In the genomic region with DNA sequence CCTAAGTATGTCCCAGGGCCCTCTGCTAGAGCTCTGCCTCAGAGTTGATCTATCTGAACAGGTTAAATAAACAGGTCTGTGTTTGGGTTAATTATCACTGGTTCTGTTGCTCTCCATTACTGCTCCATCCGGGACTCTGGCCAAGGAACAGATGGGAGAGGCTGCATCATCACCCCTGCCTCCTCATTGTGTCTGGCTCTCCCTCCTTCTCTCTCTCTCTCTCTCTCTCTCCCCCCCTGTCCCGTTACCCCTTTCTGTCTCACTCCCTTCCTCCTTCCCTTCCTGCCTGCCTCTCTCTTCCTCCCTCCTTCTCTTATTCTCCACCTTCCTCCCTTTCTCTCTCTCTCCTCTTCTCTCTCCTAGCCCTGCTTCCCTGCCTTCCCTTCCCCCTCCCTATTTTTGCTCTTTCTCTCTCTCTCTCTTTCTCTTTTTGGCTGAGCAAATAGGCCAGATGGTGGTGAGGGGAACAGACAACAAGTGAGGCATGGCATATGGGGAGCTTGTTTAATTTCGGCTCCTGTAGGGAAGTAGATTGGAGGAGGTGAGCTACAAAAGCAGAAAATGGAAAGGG, we compare ENCODE assay signal across 9 cellular contexts.
A peak's percentile ranks its signal among the peaks of the same experiment; 100 is the strongest.
DNase-seq lines count a peak whose midpoint lies in the region; ATAC-seq and TF ChIP-seq lines count a peak whose summit lies in the region.
"Had no signal": no experiment of that assay in that cellular context is flagged by ENCODE, and none has a peak within 500 bp of the region (broad histone marks: within the 10 kb centered on the region; RNA-seq: fewer than 3 reads in every experiment).

No MANE protein-coding gene starts in this region.

- H3K23ac ChIP-seq in H9 (ENCODE audit: insufficient read length, low read depth, low read length): no peak overlapping the region

- no peak overlapping the region for H2BK120ac ChIP-seq in H9 (ENCODE audit: low read depth, low read length, poor library complexity, severe bottlenecking)

- H3K23me2 ChIP-seq in H9 (ENCODE audit: insufficient read length, low read depth, low read length, poor library complexity, severe bottlenecking): peaks cover 4% of the 10 kb centered on the region

- no peak overlapping the region for H2BK15ac ChIP-seq in H9 (ENCODE audit: low read depth, low read length)

- peak overlapping the region in 1 of 2 experiments; percentile 19; a peak in 1 of 5 replicates for H3K4me3 Mint-ChIP-seq in H9
- H3K4me3 Mint-ChIP-seq in stimulated activated effector memory CD8-positive, alpha-beta T cell treated with anti-CD3 and anti-CD28 coated beads, Interleukin-12 subunit alpha, Interleukin-12 subunit beta, amount 100 ng/mL, for 72 hours: no peak overlapping the region

- H2BK5ac ChIP-seq in H9 (ENCODE audit: insufficient read length, low read length): no peak overlapping the region

- H3K4me1 ChIP-seq in H9 (ENCODE audit: insufficient read depth, low read length) (peaks cover 8% of the 10 kb centered on the region; the same call in 1 of the 2 replicates), heart left ventricle (peaks cover 0 to 50% (median 27%) of the 10 kb centered on the region in 12 donors)

- H3K56ac ChIP-seq in H9 (ENCODE audit: insufficient read length, low read depth, low read length): no peak overlapping the region

- DNase-seq in H9 (no peak), RPMI7951 (ENCODE audit: low read depth) (peak; percentile 73), heart left ventricle (peak in 4 of 5 donors; percentile 59 to 76 (median 72)), RKO (ENCODE audit: low spot score) (no peak), SKM-1 treated with dmso at 0.1 percent for 144 hours (lab: John Stamatoyannopoulos, UW; ENCODE audit: unreplicated experiment) (no peak)
- no peak for DNase-seq in stimulated activated effector memory CD8-positive, alpha-beta T cell treated with anti-CD3 and anti-CD28 coated beads, Interleukin-12 subunit alpha, Interleukin-12 subunit beta, amount 100 ng/mL, for 72 hours (ENCODE audit: low spot score in 2 of 2)
- no peak for DNase-seq in activated CD8-positive, alpha-beta memory T cell treated with anti-CD3 and anti-CD28 coated beads for 24 hours

- H3K27me3 Mint-ChIP-seq in H9 (ENCODE audit: low read depth): no peaks in the 10 kb centered on the region

- H3K79me2 ChIP-seq in H9 (ENCODE audit: insufficient read depth, low read length): no peaks in the 10 kb centered on the region

- H3T11ph ChIP-seq in H9 (ENCODE audit: low read length): no peak overlapping the region

- H3K9ac ChIP-seq in H9 (ENCODE audit: extremely low read depth, insufficient read length, low read length): no peak overlapping the region

- H2AK5ac ChIP-seq in H9 (ENCODE audit: insufficient read length, low read length): no peak overlapping the region

- peak overlapping the region in 2 of 3 experiments; percentile 22 to 49; a peak in 3 of 7 replicates for H3K27ac Mint-ChIP-seq in H9
- H3K27ac Mint-ChIP-seq in stimulated activated effector memory CD8-positive, alpha-beta T cell treated with anti-CD3 and anti-CD28 coated beads, Interleukin-12 subunit alpha, Interleukin-12 subunit beta, amount 100 ng/mL, for 72 hours: peak overlapping the region; percentile 15

- no peak overlapping the region for H4K91ac ChIP-seq in H9 (ENCODE audit: insufficient read length, low read depth, low read length)

- intact Hi-C loops in heart left ventricle (cut with DNase I): loop anchor here in 2 of 10 donors (5.0 to 10.0 kb wide), 2 partner anchors 58 to 1121 kb away; partner anchors contain the start of gene SETBP1 (in 1 of the 2)

- H3K9me3 ChIP-seq in H9 (ENCODE audit: control insufficient read depth, low read depth, low read length): no peaks in the 10 kb centered on the region
- no peaks in the 10 kb centered on the region for H3K9me3 ChIP-seq in heart left ventricle
- H3K9me3 ChIP-seq: neutrophil had no signal

- H2BK12ac ChIP-seq in H9 (ENCODE audit: insufficient read length, low read depth, low read length): no peak overlapping the region

- H3K27ac ChIP-seq in H9 (ENCODE audit: insufficient read length, low read depth, low read length) (no peak overlapping the region), heart left ventricle (peak overlapping the region in 10 of 12 donors; percentile 14 to 66 (median 52))
- H3K27ac ChIP-seq: neutrophil had no signal

- no peaks in the 10 kb centered on the region for H3K79me1 ChIP-seq in H9 (ENCODE audit: insufficient read depth, low read depth, low read length, poor library complexity, severe bottlenecking)

- no peak overlapping the region for H3K14ac ChIP-seq in H9 (ENCODE audit: insufficient read depth, low read length)

- H4K5ac ChIP-seq in H9 (ENCODE audit: insufficient read length, low read depth, low read length): no peak overlapping the region

- H3K18ac ChIP-seq in H9 (ENCODE audit: insufficient read length, low read depth, low read length): no peak overlapping the region

- ATAC-seq in heart left ventricle (peak; percentile 38 to 85 (median 70)), HG03159 (IDR thresholded peaks at IDR 0.05; ENCODE audit: unreplicated experiment) (no peak)
- no peak for ATAC-seq in stimulated activated effector memory CD8-positive, alpha-beta T cell treated with anti-CD3 and anti-CD28 coated beads, Interleukin-12 subunit alpha, Interleukin-12 subunit beta, amount 100 ng/mL, for 72 hours

- no peaks in the 10 kb centered on the region for H3K36me3 Mint-ChIP-seq in H9 (ENCODE audit: insufficient read depth in 1 of 3, low read depth in 3 of 3)
- H3K36me3 Mint-ChIP-seq in stimulated activated effector memory CD8-positive, alpha-beta T cell treated with anti-CD3 and anti-CD28 coated beads, Interleukin-12 subunit alpha, Interleukin-12 subunit beta, amount 100 ng/mL, for 72 hours: peaks cover 9% of the 10 kb centered on the region

- no peak overlapping the region for H3K4ac ChIP-seq in H9 (ENCODE audit: low read depth, low read length)

- H3K27me3 ChIP-seq in H9 (ENCODE audit: insufficient read depth, low read length) (no peaks in the 10 kb centered on the region), heart left ventricle (peaks cover 0 to 56% (median 0%) of the 10 kb centered on the region in 9 donors)

- peaks cover 22 to 39% of the 10 kb centered on the region in 2 experiments for H3K4me1 Mint-ChIP-seq in H9
- H3K4me1 Mint-ChIP-seq in stimulated activated effector memory CD8-positive, alpha-beta T cell treated with anti-CD3 and anti-CD28 coated beads, Interleukin-12 subunit alpha, Interleukin-12 subunit beta, amount 100 ng/mL, for 72 hours: peaks cover 15% of the 10 kb centered on the region

- H3K4me3 ChIP-seq in heart left ventricle: no peak overlapping the region

- TF ChIP-seq CTCF in H9 (conservative IDR thresholded peaks at IDR 0.05) (no peak), heart left ventricle (IDR thresholded peaks at IDR 0.05) (no peak)

- H2BK20ac ChIP-seq in H9 (ENCODE audit: low read depth, low read length, poor library complexity, severe bottlenecking): no peak overlapping the region

- H4K20me1 ChIP-seq in H9 (ENCODE audit: control insufficient read depth, insufficient read depth, insufficient read length): no peaks in the 10 kb centered on the region

- no peak for TF ChIP-seq POLR2A in heart left ventricle (IDR thresholded peaks at IDR 0.05)

- H2AFZ ChIP-seq in H9 (ENCODE audit: low read length): no peak overlapping the region

- H3K4me2 ChIP-seq in H9 (ENCODE audit: insufficient read depth, insufficient read length, low read length): no peak overlapping the region

- no peak overlapping the region for H4K8ac ChIP-seq in H9 (replicated peaks; ENCODE audit: insufficient read length, low read depth, low read length)

- WGBS in H9 (ENCODE audit: extremely low coverage, insufficient read length, low lambda C conversion rate): no CpG with 5 or more reads among the region's 3 CpGs
- WGBS in heart left ventricle, 4 donors: 47 to 57% (median 53%) methylated on average over 3 of the region's 3 CpGs

- H3K36me3 ChIP-seq in heart left ventricle: no peaks in the 10 kb centered on the region
- H3K36me3 ChIP-seq: neutrophil had no signal

- no peaks in the 10 kb centered on the region for H3K9me3 Mint-ChIP-seq in H9
- H3K9me3 Mint-ChIP-seq in stimulated activated effector memory CD8-positive, alpha-beta T cell treated with anti-CD3 and anti-CD28 coated beads, Interleukin-12 subunit alpha, Interleukin-12 subunit beta, amount 100 ng/mL, for 72 hours: no peaks in the 10 kb centered on the region

Comparison
In these comparisons a context has a peak if more than half of its experiments do, and no peak if none do; other contexts are left out.
1. DNase-seq: peak in RPMI7951 (single experiment) and heart left ventricle (4 of 5); none in H9 (single experiment), stimulated activated effector memory CD8-positive, alpha-beta T cell treated with anti-CD3 and anti-CD28 coated beads, Interleukin-12 subunit alpha, Interleukin-12 subunit beta, amount 100 ng/mL, for 72 hours (0 of 2), RKO (single experiment), activated CD8-positive, alpha-beta memory T cell treated with anti-CD3 and anti-CD28 coated beads for 24 hours (single experiment) and SKM-1 treated with dmso at 0.1 percent for 144 hours (single experiment).
2. ATAC-seq: peak in heart left ventricle (4 of 4); none in stimulated activated effector memory CD8-positive, alpha-beta T cell treated with anti-CD3 and anti-CD28 coated beads, Interleukin-12 subunit alpha, Interleukin-12 subunit beta, amount 100 ng/mL, for 72 hours (single experiment) and HG03159 (single experiment).